Comparison of ENCODE assay signal across 35 cellular contexts in the genomic region with DNA sequence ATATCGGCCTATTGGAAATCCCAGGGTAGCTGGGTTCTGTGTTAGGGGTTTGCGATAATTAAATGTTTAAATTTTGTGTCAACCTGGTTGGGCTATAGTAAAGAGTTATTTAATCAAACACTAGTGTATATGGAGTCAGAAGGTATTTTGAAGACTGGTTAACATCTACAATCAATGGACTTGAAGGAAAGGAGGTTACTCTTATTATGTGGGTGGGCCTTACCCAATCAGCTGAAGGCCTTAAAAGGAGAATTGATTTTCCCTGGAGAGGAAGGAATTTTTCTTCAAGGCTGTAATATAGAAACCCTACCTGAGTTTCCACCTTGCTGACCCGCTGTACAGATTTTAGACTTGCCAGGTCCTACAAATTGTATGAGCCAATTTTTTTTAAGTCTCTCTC.
"Had no signal": no experiment of that assay in that cellular context is flagged by ENCODE, and none has a peak within 500 bp of the region (broad histone marks: within the 10 kb centered on the region; RNA-seq: fewer than 3 reads in every experiment).

No MANE protein-coding gene starts in this region.

- H3K9me3 ChIP-seq: MG63 had no signal

- H3K36me3 ChIP-seq: MG63 had no signal

- H3K4me3 ChIP-seq: MG63 had no signal

- DNase-seq: Karpas-422, Kasumi-1, MG63, MM.1S, MV-4-11, NCI-H1048, NCI-H1092, NCI-H1092 treated with DMSO at 0.1 percent for 48 hours, NCI-H1105, NCI-H1105 treated with DMSO at 0.1 percent for 48 hours, NCI-H1417, NCI-H1417 treated with DMSO at 0.1 percent for 48 hours, NCI-H1436, NCI-H1436 treated with DMSO at 0.1 percent for 48 hours, NCI-H146, NCI-H1694, NCI-H1694 treated with DMSO at 0.1 percent for 48 hours, NCI-H187, NCI-H187 treated with DMSO at 0.1 percent for 48 hours, NCI-H1930, NCI-H2029, NCI-H2029 treated with DMSO at 0.1 percent for 48 hours, NCI-H2081, NCI-H2081 treated with DMSO at 0.1 percent for 48 hours, NCI-H2107, NCI-H2171 treated with DMSO at 0.1 percent for 48 hours, NCI-H2227 treated with DMSO at 0.1 percent for 48 hours, NCI-H226, NCI-H345, NCI-H446, NCI-H446 treated with DMSO at 0.1 percent for 48 hours, NCI-H510A, NCI-H510A treated with DMSO at 0.1 percent for 48 hours, NCI-H524, NCI-H524 treated with DMSO at 0.1 percent for 48 hours had no signal

- H3K27me3 ChIP-seq: MG63 had no signal
